Comparison of ENCODE assay signal across 24 cellular contexts in the genomic region with DNA sequence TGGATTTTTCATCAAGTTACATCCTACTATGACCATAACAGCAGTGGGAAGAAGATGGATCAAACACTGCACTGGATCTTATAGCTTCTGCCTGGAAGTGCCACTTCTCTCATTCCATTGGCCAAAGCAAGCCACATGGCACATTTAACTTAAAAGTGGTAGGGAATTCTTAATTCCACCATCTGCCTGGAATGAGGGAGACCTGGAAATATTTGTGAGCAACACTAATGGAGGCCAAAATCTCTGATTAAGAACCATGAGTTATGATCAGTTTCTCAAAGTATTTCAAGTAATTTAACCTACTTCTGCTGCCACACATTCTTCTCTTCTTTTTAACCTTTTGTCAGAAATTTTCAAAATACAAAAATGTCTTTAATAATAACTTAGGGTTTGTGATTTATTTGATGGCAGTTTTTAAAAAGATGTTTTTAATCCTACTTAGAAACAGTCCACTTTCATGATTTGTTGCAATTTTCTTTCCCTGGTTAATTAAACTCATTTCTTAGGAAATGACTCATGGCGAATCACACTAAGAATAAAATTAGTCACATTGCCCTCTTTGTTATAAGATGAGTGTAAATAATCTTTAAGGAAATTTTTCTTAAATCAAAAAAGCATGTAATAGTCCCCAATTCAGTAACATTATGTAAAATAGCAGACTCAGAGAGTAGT.
A peak's percentile ranks its signal among the peaks of the same experiment; 100 is the strongest.
DNase-seq lines count a peak whose midpoint lies in the region; ATAC-seq and TF ChIP-seq lines count a peak whose summit lies in the region.
"Had no signal": no experiment of that assay in that cellular context is flagged by ENCODE, and none has a peak within 500 bp of the region (broad histone marks: within the 10 kb centered on the region; RNA-seq: fewer than 3 reads in every experiment).

No MANE protein-coding gene starts in this region.

- DNase-seq in A172 (ENCODE audit: low spot score) (peak; percentile 20), EL (peak; percentile 1), fibroblast of lung (ENCODE audit: low read depth in 2 of 2) (peak; percentile 24 to 62), NCI-H2227 (lab: John Stamatoyannopoulos, UW; ENCODE audit: unreplicated experiment) (no peak)
- no peak for DNase-seq in activated naive CD8-positive, alpha-beta T cell treated with anti-CD3 and anti-CD28 coated beads, Interleukin-2, amount 50 U/mL, for 24 hours
- DNase-seq in stimulated activated CD4-positive, alpha-beta T cell treated with anti-CD3 and anti-CD28 coated beads, Interleukin-2, amount 100 ng/mL, for 48 hours, result no peak
- DNase-seq: activated CD4-positive, alpha-beta T cell treated with anti-CD3 and anti-CD28 coated beads, Interleukin-2, amount 50 U/mL, for 1 hour; activated naive CD4-positive, alpha-beta T cell treated with anti-CD3 and anti-CD28 coated beads, Interleukin-2, amount 50 U/mL, for 16 hours; AML-193; GOT3; heart right ventricle; immature natural killer cell; NCI-H1048; NCI-H2029 treated with DMSO at 0.1 percent for 48 hours; NCI-H510A; nucleus accumbens; stimulated activated CD4-positive, alpha-beta T cell treated with anti-CD3 and anti-CD28 coated beads, Interleukin-12 subunit alpha, Interleukin-12 subunit beta, amount 100 ng/mL, for 4 hours; T-cell had no signal

- H3K4me3 ChIP-seq in fibroblast of lung (replicated peaks in 1 of 4; ENCODE audit: control extremely low read depth in 1 of 4, insufficient read depth in 1 of 4, low read depth in 3 of 4, low read length in 4 of 4), result no peak overlapping the region
- H3K4me3 ChIP-seq: cardiac muscle cell, esophagus muscularis mucosa, heart right ventricle, lung had no signal

- H3K4me3 Mint-ChIP-seq in activated naive CD8-positive, alpha-beta T cell treated with anti-CD3 and anti-CD28 coated beads, Interleukin-2, amount 50 U/mL, for 24 hours, result no peak overlapping the region
- H3K4me3 Mint-ChIP-seq: immature natural killer cell, T-cell had no signal

- H3K4me1 Mint-ChIP-seq in activated naive CD8-positive, alpha-beta T cell treated with anti-CD3 and anti-CD28 coated beads, Interleukin-2, amount 50 U/mL, for 24 hours, result peaks cover 10% of the 10 kb centered on the region
- H3K4me1 Mint-ChIP-seq: immature natural killer cell, T-cell had no signal

- no peak overlapping the region for H3K27ac ChIP-seq in fibroblast of lung (ENCODE audit: insufficient read depth, low read length)
- H3K27ac ChIP-seq: cardiac muscle cell, esophagus muscularis mucosa, heart right ventricle had no signal

- H3K9me3 ChIP-seq in fibroblast of lung (ENCODE audit: control insufficient read depth, insufficient read depth, low read depth, low read length), result no peaks in the 10 kb centered on the region
- H3K9me3 ChIP-seq: esophagus muscularis mucosa, heart right ventricle had no signal

- no peak overlapping the region for H2AFZ ChIP-seq in fibroblast of lung (ENCODE audit: low read length)

- H3K36me3 ChIP-seq in fibroblast of lung (ENCODE audit: control insufficient read depth, insufficient read depth, low read length), result no peaks in the 10 kb centered on the region
- H3K36me3 ChIP-seq: cardiac muscle cell, esophagus muscularis mucosa, heart right ventricle had no signal

- no peaks in the 10 kb centered on the region for H4K20me1 ChIP-seq in fibroblast of lung (ENCODE audit: control insufficient read depth, extremely low read depth, insufficient read depth, low read length)

- peak; percentile 40 for ATAC-seq in activated naive CD8-positive, alpha-beta T cell treated with anti-CD3 and anti-CD28 coated beads, Interleukin-2, amount 50 U/mL, for 24 hours
- ATAC-seq in GM19023 (IDR thresholded peaks at IDR 0.05; ENCODE audit: unreplicated experiment) (no peak), GM21737 (IDR thresholded peaks at IDR 0.05; ENCODE audit: unreplicated experiment) (no peak)
- ATAC-seq: heart right ventricle, Right ventricle myocardium inferior, T-cell had no signal

- H3K4me2 ChIP-seq in fibroblast of lung (ENCODE audit: extremely low read depth, insufficient read depth, low read length), result no peak overlapping the region

- H3K36me3 Mint-ChIP-seq in activated naive CD8-positive, alpha-beta T cell treated with anti-CD3 and anti-CD28 coated beads, Interleukin-2, amount 50 U/mL, for 24 hours (ENCODE audit: low read depth), result no peaks in the 10 kb centered on the region
- H3K36me3 Mint-ChIP-seq: immature natural killer cell, T-cell had no signal

- no peaks in the 10 kb centered on the region for H3K4me1 ChIP-seq in fibroblast of lung (ENCODE audit: control insufficient read depth, extremely low read depth, insufficient read depth, low read length)
- H3K4me1 ChIP-seq: heart right ventricle had no signal

- no peak overlapping the region for H3K9ac ChIP-seq in fibroblast of lung (ENCODE audit: insufficient read depth, low read length)

- no peaks in the 10 kb centered on the region for H3K79me2 ChIP-seq in fibroblast of lung (ENCODE audit: control insufficient read depth, insufficient read depth, low read length)

- peaks cover 12% of the 10 kb centered on the region for H3K27me3 Mint-ChIP-seq in activated naive CD8-positive, alpha-beta T cell treated with anti-CD3 and anti-CD28 coated beads, Interleukin-2, amount 50 U/mL, for 24 hours
- H3K27me3 Mint-ChIP-seq: T-cell had no signal

- no peak for TF ChIP-seq CTCF in fibroblast of lung (conservative IDR thresholded peaks at IDR 0.05 in 1 of 2, IDR thresholded peaks at IDR 0.05 in 1 of 2; ENCODE audit: low read depth in 1 of 2, low read length in 2 of 2)

- no peak overlapping the region for H3K27ac Mint-ChIP-seq in activated naive CD8-positive, alpha-beta T cell treated with anti-CD3 and anti-CD28 coated beads, Interleukin-2, amount 50 U/mL, for 24 hours
- H3K27ac Mint-ChIP-seq: immature natural killer cell, T-cell had no signal

- H3K27me3 ChIP-seq in fibroblast of lung (ENCODE audit: control insufficient read depth, insufficient read depth, low read length), result no peaks in the 10 kb centered on the region
- H3K27me3 ChIP-seq: cardiac muscle cell, esophagus muscularis mucosa had no signal

- H3K9me3 Mint-ChIP-seq in activated naive CD8-positive, alpha-beta T cell treated with anti-CD3 and anti-CD28 coated beads, Interleukin-2, amount 50 U/mL, for 24 hours, result no peaks in the 10 kb centered on the region
- H3K9me3 Mint-ChIP-seq: T-cell had no signal

Comparison
In these comparisons a context has a peak if more than half of its experiments do, and no peak if none do; other contexts are left out.
1. DNase-seq: peak in A172 (single experiment), EL (single experiment) and fibroblast of lung (2 of 2); none in activated naive CD8-positive, alpha-beta T cell treated with anti-CD3 and anti-CD28 coated beads, Interleukin-2, amount 50 U/mL, for 24 hours (single experiment), stimulated activated CD4-positive, alpha-beta T cell treated with anti-CD3 and anti-CD28 coated beads, Interleukin-2, amount 100 ng/mL, for 48 hours (0 of 2) and NCI-H2227 (single experiment).